In the genomic region with DNA sequence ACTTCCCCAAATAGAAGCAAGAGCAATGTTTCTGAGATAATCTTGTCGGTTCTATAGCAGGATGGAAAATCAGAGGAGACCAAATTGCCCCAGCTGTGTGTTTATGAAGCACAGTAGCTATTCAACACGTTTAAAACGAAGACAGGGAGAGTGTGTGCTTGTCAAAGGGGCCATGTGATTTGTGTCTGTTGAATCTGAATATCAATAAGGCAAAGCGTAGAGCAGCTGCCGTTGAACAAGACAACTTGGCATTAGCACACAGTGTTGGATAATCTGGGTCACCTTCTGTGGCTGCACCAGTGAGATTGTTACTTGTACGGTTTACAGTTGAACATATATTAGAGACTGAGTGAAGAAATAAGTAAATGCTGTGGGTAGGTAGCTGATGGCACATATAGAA, we compare ENCODE assay signal across 13 cellular contexts. TPM values are rescaled to one million over a fixed set of nuclear protein-coding genes. Genes with fewer than 3 reads are reported as not detected.
DNase-seq lines count a peak whose midpoint lies in the region; ATAC-seq, FAIRE-seq and TF ChIP-seq lines count a peak whose summit lies in the region.
"Had no signal": no experiment of that assay in that cellular context is flagged by ENCODE, and none has a peak within 500 bp of the region (broad histone marks: within the 10 kb centered on the region; RNA-seq: fewer than 3 reads in every experiment).

No MANE protein-coding gene starts in this region.

- H3K36me3 Mint-ChIP-seq in natural killer cell, result no peaks in the 10 kb centered on the region

- H3K27ac Mint-ChIP-seq in natural killer cell, result no peak overlapping the region
- H3K27ac Mint-ChIP-seq: activated naive CD8-positive, alpha-beta T cell had no signal

- no peak for TF ChIP-seq CTCF in D721Med (IDR thresholded peaks at IDR 0.05; ENCODE audit: insufficient read depth, missing control alignments)
- TF ChIP-seq CTCF in natural killer cell (IDR thresholded peaks at IDR 0.05), result no peak
- no peak for TF ChIP-seq CTCF in GM13977 (IDR thresholded peaks at IDR 0.05; ENCODE audit: extremely low read depth, insufficient read depth, missing control alignments)

- DNase-seq in D721Med (ENCODE audit: insufficient read length, low spot score) (no peak), NCI-H2081 treated with DMSO at 0.1 percent for 48 hours (lab: John Stamatoyannopoulos, UW) (peak; percentile 93), SHP77 (lab: John Stamatoyannopoulos, UW) (peak; percentile 89 to 92), hypothalamus (lab: John Stamatoyannopoulos, UW) (peak in 27 of 51 donors; percentile 6 to 76 (median 34)), natural killer cell (no peak), GM13977 (ENCODE audit: low spot score) (no peak), GM03348 (ENCODE audit: low spot score) (no peak), sciatic nerve (ENCODE audit: low spot score) (no peak)
- DNase-seq: AML-193 had no signal

- H3K27me3 Mint-ChIP-seq in natural killer cell (ENCODE audit: low read depth in 2 of 2), result peaks cover 10 to 26% of the 10 kb centered on the region in 2 donors
- H3K27me3 Mint-ChIP-seq: activated naive CD8-positive, alpha-beta T cell had no signal

- no peaks in the 10 kb centered on the region for H3K4me1 Mint-ChIP-seq in natural killer cell

- in situ Hi-C loops in GM13977 (cut with MboI; ENCODE audit: low pct_unique_long_range_greater_than_20kb, low sequenced_read_pairs, unreplicated experiment), result no loop called here

- ATAC-seq in natural killer cell, result no peak
- ATAC-seq in sciatic nerve, result no peak
- ATAC-seq: gastroesophageal sphincter had no signal

- H3K4me3 Mint-ChIP-seq in natural killer cell, result no peak overlapping the region
- H3K4me3 Mint-ChIP-seq: activated naive CD8-positive, alpha-beta T cell had no signal

- H3K9me3 Mint-ChIP-seq in natural killer cell, result peaks cover 0 to 3% of the 10 kb centered on the region in 2 donors

- intact Hi-C loops in natural killer cell (cut with micrococcal nuclease), result no loop called here
- intact Hi-C loops in sciatic nerve (cut with DNase I), result no loop called here

- peak; percentile 97 for FAIRE-seq in D721Med (lab: Jason Lieb, UNC)
- FAIRE-seq: RCC 7860 had no signal

RNA-seq across cellular contexts. Expression of a gene that starts 1.0 kb away (rescaled TPM):
- total RNA-seq in natural killer cell (under 1 TPM in 2 of 3 donors, not detected in 1; 0.36 to 0.83 TPM), sciatic nerve (0.94 TPM)
- total RNA-seq: activated CD8-positive, alpha-beta memory T cell treated with anti-CD3 and anti-CD28 coated beads for 36 hours had no signal

Comparison
In these comparisons a context has a peak if more than half of its experiments do, and no peak if none do; other contexts are left out.
1. DNase-seq: peak in NCI-H2081 treated with DMSO at 0.1 percent for 48 hours (single experiment), SHP77 (2 of 2) and hypothalamus (27 of 51); none in D721Med (single experiment), natural killer cell (single experiment), GM13977 (single experiment), GM03348 (single experiment) and sciatic nerve (single experiment).